In the genomic region with DNA sequence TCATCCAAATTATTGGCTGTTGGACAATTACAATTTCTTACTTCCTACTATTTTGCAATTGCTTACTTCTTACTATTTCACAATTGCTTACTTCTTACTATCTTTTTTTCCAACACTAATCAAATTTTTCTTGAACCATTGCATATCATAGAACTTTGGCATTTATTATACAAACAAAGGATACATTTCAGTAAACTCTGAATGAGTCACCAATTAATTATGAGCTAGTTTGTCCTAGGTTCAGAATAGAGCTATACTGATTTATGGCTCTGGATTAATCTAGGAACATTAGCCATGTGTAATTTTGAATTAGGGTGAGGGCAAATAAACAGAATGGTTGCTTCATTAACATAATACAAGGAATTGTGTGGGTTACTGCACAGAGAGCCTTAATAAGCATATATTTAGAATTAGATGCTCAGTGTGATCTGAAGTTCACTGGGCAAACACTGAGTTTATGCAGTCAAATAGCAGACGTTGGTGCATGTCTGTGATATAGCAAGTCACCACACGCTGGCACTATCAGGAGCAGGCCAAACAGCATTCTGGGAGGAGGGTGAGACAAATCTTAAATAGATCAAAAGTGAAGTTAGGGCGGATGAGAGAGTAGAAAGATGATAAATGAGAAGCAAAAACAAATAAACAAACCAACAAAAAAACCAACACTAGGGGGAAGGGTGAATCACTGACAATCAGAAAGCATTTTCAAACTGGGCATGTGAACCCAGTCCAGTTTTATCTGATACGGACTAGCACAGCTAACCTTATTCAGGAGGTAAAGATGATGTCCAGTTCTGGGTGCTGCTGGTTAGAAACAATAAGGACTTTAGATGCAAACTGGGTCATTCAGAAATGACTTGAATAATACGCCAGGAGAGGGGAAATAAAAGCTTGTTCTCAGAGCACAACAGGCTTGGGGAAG, we compare ENCODE assay signal across 16 cellular contexts. TPM values are rescaled to one million over a fixed set of nuclear protein-coding genes. Genes with fewer than 3 reads are reported as not detected.
DNase-seq lines count a peak whose midpoint lies in the region; ATAC-seq and TF ChIP-seq lines count a peak whose summit lies in the region.
"Had no signal": no experiment of that assay in that cellular context is flagged by ENCODE, and none has a peak within 500 bp of the region (broad histone marks: within the 10 kb centered on the region; RNA-seq: fewer than 3 reads in every experiment).

No MANE protein-coding gene starts in this region.

- H3K36me3 Mint-ChIP-seq in neural progenitor cell = no peaks in the 10 kb centered on the region
- H3K36me3 Mint-ChIP-seq: activated CD4-positive, alpha-beta memory T cell treated with anti-CD3 and anti-CD28 coated beads for 36 hours; activated naive CD4-positive, alpha-beta T cell treated with anti-CD3 and anti-CD28 coated beads, Interleukin-2, amount 50 U/mL, for 72 hours had no signal

- ATAC-seq in HG02938 (IDR thresholded peaks at IDR 0.05; ENCODE audit: unreplicated experiment) = no peak
- ATAC-seq: activated naive CD4-positive, alpha-beta T cell treated with anti-CD3 and anti-CD28 coated beads, Interleukin-2, amount 50 U/mL, for 72 hours; effector memory CD8-positive, alpha-beta T cell had no signal

- DNase-seq in ELR (ENCODE audit: low read depth) (peak; percentile 18), colonic mucosa (no peak), neural progenitor cell (ENCODE audit: low spot score) (no peak), H7 (no peak)
- no peak for DNase-seq in effector memory CD4-positive, alpha-beta T cell
- DNase-seq: activated CD4-positive, alpha-beta memory T cell treated with anti-CD3 and anti-CD28 coated beads for 36 hours; effector memory CD8-positive, alpha-beta T cell; EL; GOT3; NCI-H1436; ovary; upper lobe of left lung had no signal

- H4K20me1 ChIP-seq in neural progenitor cell (ENCODE audit: low read depth) = no peaks in the 10 kb centered on the region

- H3K79me2 ChIP-seq in neural progenitor cell (ENCODE audit: low read depth) = no peaks in the 10 kb centered on the region

- H3K4me3 ChIP-seq in colonic mucosa (no peak overlapping the region), neural progenitor cell (no peak overlapping the region), H7 (ENCODE audit: insufficient read depth, low read depth, low read length) (no peak overlapping the region)
- no peak overlapping the region for H3K4me3 ChIP-seq in effector memory CD4-positive, alpha-beta T cell (ENCODE audit: insufficient read depth, low read depth, low read length, poor library complexity, severe bottlenecking)
- H3K4me3 ChIP-seq: ovary, SJSA1, upper lobe of left lung had no signal

- intact Hi-C loops in colonic mucosa (cut with DNase I) = no loop called here

- peaks cover 2% of the 10 kb centered on the region for H3K27me3 Mint-ChIP-seq in neural progenitor cell (ENCODE audit: insufficient read depth, low read depth)
- H3K27me3 Mint-ChIP-seq: activated CD4-positive, alpha-beta memory T cell treated with anti-CD3 and anti-CD28 coated beads for 36 hours had no signal

- H3K9me3 ChIP-seq in colonic mucosa (no peaks in the 10 kb centered on the region), neural progenitor cell (ENCODE audit: low read depth) (no peaks in the 10 kb centered on the region)
- no peaks in the 10 kb centered on the region for H3K9me3 ChIP-seq in effector memory CD4-positive, alpha-beta T cell (ENCODE audit: control insufficient read depth, low read length)
- H3K9me3 ChIP-seq: ovary, SJSA1, upper lobe of left lung had no signal

- no peak overlapping the region for H3K4me2 ChIP-seq in neural progenitor cell

- no peaks in the 10 kb centered on the region for H3K4me1 ChIP-seq in colonic mucosa
- no peaks in the 10 kb centered on the region for H3K4me1 ChIP-seq in neural progenitor cell
- no peaks in the 10 kb centered on the region for H3K4me1 ChIP-seq in effector memory CD4-positive, alpha-beta T cell (ENCODE audit: control insufficient read depth, insufficient read depth, low read length, poor library complexity, severe bottlenecking)
- H3K4me1 ChIP-seq: SJSA1 had no signal

- H3K27me3 ChIP-seq in colonic mucosa (no peaks in the 10 kb centered on the region), neural progenitor cell (no peaks in the 10 kb centered on the region), H7 (ENCODE audit: control insufficient read depth, insufficient read depth, low read length) (no peaks in the 10 kb centered on the region)
- no peaks in the 10 kb centered on the region for H3K27me3 ChIP-seq in effector memory CD4-positive, alpha-beta T cell (replicated peaks; ENCODE audit: control insufficient read depth, insufficient read depth, low read length, poor library complexity, severe bottlenecking)
- H3K27me3 ChIP-seq: ovary, SJSA1, upper lobe of left lung had no signal

- no peaks in the 10 kb centered on the region for H3K36me3 ChIP-seq in colonic mucosa
- no peaks in the 10 kb centered on the region for H3K36me3 ChIP-seq in neural progenitor cell
- H3K36me3 ChIP-seq in H7 (replicated peaks; ENCODE audit: control insufficient read depth, insufficient read depth, low read length) = no peaks in the 10 kb centered on the region
- no peaks in the 10 kb centered on the region for H3K36me3 ChIP-seq in effector memory CD4-positive, alpha-beta T cell (ENCODE audit: control insufficient read depth, insufficient read depth, low read length)
- H3K36me3 ChIP-seq: ovary, SJSA1, upper lobe of left lung had no signal

- H3K27ac ChIP-seq in colonic mucosa (peak overlapping the region; percentile 34), neural progenitor cell (no peak overlapping the region)
- H3K27ac ChIP-seq in effector memory CD4-positive, alpha-beta T cell (ENCODE audit: insufficient read depth, low read length, poor library complexity, severe bottlenecking) = no peak overlapping the region
- H3K27ac ChIP-seq: ovary, SJSA1, upper lobe of left lung had no signal

- peak; percentile 46; the same call in 1 of the 2 replicates for TF ChIP-seq CTCF in LNCAP (IDR thresholded peaks at IDR 0.05)
- no peak for TF ChIP-seq CTCF in colonic mucosa (IDR thresholded peaks at IDR 0.05)
- TF ChIP-seq CTCF in neural progenitor cell (IDR thresholded peaks at IDR 0.05) = no peak

- H3F3A ChIP-seq in neural progenitor cell (ENCODE audit: low read depth) = no peaks in the 10 kb centered on the region

- H3K9ac ChIP-seq in colonic mucosa (ENCODE audit: low read depth in 2 of 2, low read length in 2 of 2) (no peak overlapping the region), neural progenitor cell (no peak overlapping the region)

- no peaks in the 10 kb centered on the region for H3K9me3 Mint-ChIP-seq in neural progenitor cell
- H3K9me3 Mint-ChIP-seq: activated CD4-positive, alpha-beta memory T cell treated with anti-CD3 and anti-CD28 coated beads for 36 hours; activated naive CD4-positive, alpha-beta T cell treated with anti-CD3 and anti-CD28 coated beads, Interleukin-2, amount 50 U/mL, for 72 hours; effector memory CD8-positive, alpha-beta T cell had no signal

- no peak overlapping the region for H3K27ac Mint-ChIP-seq in neural progenitor cell
- H3K27ac Mint-ChIP-seq: activated CD4-positive, alpha-beta memory T cell treated with anti-CD3 and anti-CD28 coated beads for 36 hours; activated naive CD4-positive, alpha-beta T cell treated with anti-CD3 and anti-CD28 coated beads, Interleukin-2, amount 50 U/mL, for 72 hours; effector memory CD8-positive, alpha-beta T cell had no signal

- H2AFZ ChIP-seq in neural progenitor cell (replicated peaks) = peak overlapping the region; percentile 13

- H3K4me1 Mint-ChIP-seq in neural progenitor cell = no peaks in the 10 kb centered on the region

- no peak overlapping the region for H3K4me3 Mint-ChIP-seq in neural progenitor cell
- H3K4me3 Mint-ChIP-seq: activated CD4-positive, alpha-beta memory T cell treated with anti-CD3 and anti-CD28 coated beads for 36 hours; effector memory CD8-positive, alpha-beta T cell had no signal

RNA-seq across cellular contexts. Expression of a gene that starts 21.4 kb away (rescaled TPM):
- total RNA-seq in colonic mucosa = not detected
- total RNA-seq in neural progenitor cell (ENCODE audit: low replicate concordance) = not detected in 2 replicates
- total RNA-seq in H7 (2014; rRNA removed; shearing (Covaris generic)) = not detected in 2 replicates
- total RNA-seq: activated CD4-positive, alpha-beta memory T cell treated with anti-CD3 and anti-CD28 coated beads for 36 hours; activated naive CD4-positive, alpha-beta T cell treated with anti-CD3 and anti-CD28 coated beads, Interleukin-2, amount 50 U/mL, for 72 hours; ovary; SJSA1; upper lobe of left lung had no signal

RNA-seq across cellular contexts. Expression of a gene that starts 41.5 kb away (rescaled TPM):
- 10 to 100 TPM; 17.6 to 21.9 TPM for total RNA-seq in colonic mucosa
- total RNA-seq in neural progenitor cell (ENCODE audit: low replicate concordance) = 10.4 TPM in 2 replicates
- total RNA-seq in H7 (2014; rRNA removed; shearing (Covaris generic)) = 12.8 and 14.6 TPM in 2 replicates
